7 cellular contexts compared by ENCODE assay signal in the genomic region with DNA sequence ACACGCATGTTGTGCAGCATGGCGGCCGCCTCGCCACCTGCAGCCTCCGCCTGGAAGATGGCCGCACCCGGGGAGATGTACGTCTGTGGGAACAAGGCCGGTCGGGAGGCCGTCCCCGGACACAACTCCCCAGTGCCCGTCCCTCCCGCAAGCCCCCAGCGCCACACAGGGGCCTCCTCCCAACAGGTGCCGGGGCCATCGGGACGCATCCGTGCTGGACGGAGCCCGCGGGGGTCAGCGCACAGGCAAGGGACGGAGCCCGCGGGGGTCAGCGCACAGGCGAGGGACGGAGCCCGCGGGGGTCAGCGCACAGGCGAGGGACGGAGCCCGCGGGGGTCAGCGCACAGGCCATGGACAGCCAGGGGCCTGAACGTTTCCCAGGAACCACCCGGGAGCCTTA.
"Had no signal": no experiment of that assay in that cellular context is flagged by ENCODE, and none has a peak within 500 bp of the region (broad histone marks: within the 10 kb centered on the region; RNA-seq: fewer than 3 reads in every experiment).

No MANE protein-coding gene starts in this region.

- H3K4me2 ChIP-seq: GM23338 had no signal

- H3K4me3 ChIP-seq: GM23338, K562 had no signal

- H2AFZ ChIP-seq: GM23338 had no signal

- DNase-seq: H9, HCEC 1CT, IMR-90 had no signal

- FAIRE-seq: H1, H54, K562 had no signal

- H3K9me3 Mint-ChIP-seq: GM23338, H9 had no signal

- H3K27ac Mint-ChIP-seq: GM23338, H9 had no signal

- ATAC-seq: GM23338, K562 had no signal

- H3K4me3 Mint-ChIP-seq: GM23338, H9 had no signal

- H3K4me1 Mint-ChIP-seq: GM23338, H9 had no signal
